In genomic region chr18:12744103-12744502, GRCh38 we compare ENCODE assay signal across 9 cellular contexts. TPM values are rescaled to one million over a fixed set of nuclear protein-coding genes. Genes with fewer than 3 reads are reported as not detected.
A peak's percentile ranks its signal among the peaks of the same experiment; 100 is the strongest.
DNase-seq lines count a peak whose midpoint lies in the region; ATAC-seq and TF ChIP-seq lines count a peak whose summit lies in the region.
"Had no signal": no experiment of that assay in that cellular context is flagged by ENCODE, and none has a peak within 500 bp of the region (broad histone marks: within the 10 kb centered on the region; RNA-seq: fewer than 3 reads in every experiment).

No MANE protein-coding gene starts in this region.

- H3K79me2 ChIP-seq in ACC112 (ENCODE audit: control insufficient read depth, insufficient read depth, low read length, unreplicated experiment): no peaks in the 10 kb centered on the region

- DNase-seq in NCI-H345 (lab: John Stamatoyannopoulos, UW) (peak; percentile 28), brain microvascular endothelial cell (peak; percentile 35), left kidney (ENCODE audit: low read depth, low spot score) (peak; percentile 48), caudate nucleus (lab: John Stamatoyannopoulos, UW) (no peak), H7 (no peak)

- in situ Hi-C loops in brain microvascular endothelial cell (cut with HindIII; ENCODE audit: low pct_ligation_motif_present, low sequenced_read_pairs): loop anchor here (5.0 kb wide), 1 partner anchor 148 kb away; no protein-coding TSS in a partner anchor

- no peak overlapping the region for H3K27ac ChIP-seq in ACC112 (ENCODE audit: low read depth, low read length)
- H3K27ac ChIP-seq in brain microvascular endothelial cell: no peak overlapping the region
- no peak overlapping the region for H3K27ac ChIP-seq in caudate nucleus (ENCODE audit: low read depth, low read length)

- TF ChIP-seq CTCF in GM12874 (IDR thresholded peaks at IDR 0.05; ENCODE audit: insufficient read depth, low read depth, low read length) (peak; percentile 18; the same call in 1 of the 2 replicates), brain microvascular endothelial cell (IDR thresholded peaks at IDR 0.05; ENCODE audit: low read depth, low read length, missing control alignments) (peak; percentile 56)

- ATAC-seq in HG03196 (IDR thresholded peaks at IDR 0.05; ENCODE audit: unreplicated experiment): no peak

- peak overlapping the region; percentile 78 for H2AFZ ChIP-seq in ACC112 (ENCODE audit: low read length, unreplicated experiment)

- H3K4me1 ChIP-seq in ACC112 (ENCODE audit: control insufficient read depth, insufficient read depth, low read length, unreplicated experiment): peaks cover 34% of the 10 kb centered on the region

- H3K27me3 ChIP-seq in ACC112 (ENCODE audit: insufficient read depth, low read length): no peaks in the 10 kb centered on the region
- H3K27me3 ChIP-seq in brain microvascular endothelial cell (replicated peaks): no peaks in the 10 kb centered on the region
- H3K27me3 ChIP-seq in H7 (ENCODE audit: control insufficient read depth, insufficient read depth, low read length): no peaks in the 10 kb centered on the region

- H3K36me3 ChIP-seq in ACC112 (ENCODE audit: insufficient read depth, low read length) (no peaks in the 10 kb centered on the region), brain microvascular endothelial cell (replicated peaks) (no peaks in the 10 kb centered on the region), H7 (replicated peaks; ENCODE audit: control insufficient read depth, insufficient read depth, low read length) (no peaks in the 10 kb centered on the region)
- H3K36me3 ChIP-seq: HAP-1 had no signal

- H3K4me3 ChIP-seq in ACC112 (ENCODE audit: low read depth, low read length) (no peak overlapping the region), brain microvascular endothelial cell (ENCODE audit: low read depth, low read length) (no peak overlapping the region), H7 (ENCODE audit: insufficient read depth, low read depth, low read length) (no peak overlapping the region)
- H3K4me3 ChIP-seq: HAP-1 had no signal

RNA-seq across cellular contexts. Expression of gene PSMG2, which starts 41.3 kb away (rescaled TPM):
- total RNA-seq in H7 (2014; rRNA removed; shearing (Covaris generic)): 91.7 and 113 TPM in 2 replicates

RNA-seq across cellular contexts. Expression of gene CEP76, which starts 41.6 kb away (rescaled TPM):
- total RNA-seq in H7 (2014; rRNA removed; shearing (Covaris generic)): 17.2 and 20.5 TPM in 2 replicates

Comparison
In these comparisons a context has a peak if more than half of its experiments do, and no peak if none do; other contexts are left out.
1. DNase-seq: peak in NCI-H345 (single experiment), brain microvascular endothelial cell (single experiment) and left kidney (single experiment); none in caudate nucleus (0 of 61) and H7 (single experiment).